Comparison of ENCODE assay signal across 17 cellular contexts in the genomic region with DNA sequence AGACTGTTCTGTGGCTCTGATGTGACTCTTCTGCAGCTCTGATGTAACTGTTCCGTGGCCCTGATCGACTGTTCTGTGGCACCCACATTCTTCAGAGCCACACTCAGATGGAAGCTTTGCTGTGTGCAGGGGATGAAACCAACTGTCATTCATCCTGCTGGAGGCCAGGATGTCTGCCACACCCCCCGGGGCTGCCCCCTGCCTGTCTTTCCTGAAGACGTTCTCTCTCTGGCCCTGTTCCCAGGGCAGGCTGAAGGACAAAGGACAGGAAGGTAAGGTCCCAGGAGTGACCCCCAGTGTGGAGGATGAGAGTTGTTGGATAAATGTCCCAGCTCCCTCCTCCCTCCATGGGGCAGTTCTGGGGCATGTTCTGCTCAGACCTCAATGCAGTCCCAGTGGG. TPM values are rescaled to one million over a fixed set of nuclear protein-coding genes. Genes with fewer than 3 reads are reported as not detected.
DNase-seq lines count a peak whose midpoint lies in the region; ATAC-seq and TF ChIP-seq lines count a peak whose summit lies in the region.
"Had no signal": no experiment of that assay in that cellular context is flagged by ENCODE, and none has a peak within 500 bp of the region (broad histone marks: within the 10 kb centered on the region; RNA-seq: fewer than 3 reads in every experiment).

No MANE protein-coding gene starts in this region.

- H2AK5ac ChIP-seq in neuronal stem cell (ENCODE audit: low read depth, low read length): peak overlapping the region; percentile 61

- H3K36me3 ChIP-seq in CD4-positive, CD25-positive, alpha-beta regulatory T cell (ENCODE audit: control insufficient read depth, insufficient read depth, low read length): no peaks in the 10 kb centered on the region
- H3K36me3 ChIP-seq in neuronal stem cell (replicated peaks in 1 of 2; ENCODE audit: control insufficient read depth in 2 of 2, insufficient read depth in 2 of 2, low read length in 2 of 2) (no peaks in the 10 kb centered on the region), heart right ventricle (no peaks in the 10 kb centered on the region)

- intact Hi-C loops in heart right ventricle (cut with DNase I): loop anchor here in 1 of 10 donors (10.0 kb wide), 1 partner anchor 53 kb away; no protein-coding TSS in a partner anchor

- no peak overlapping the region for H4K91ac ChIP-seq in neuronal stem cell (ENCODE audit: low read depth, low read length, poor library complexity)

- no peak overlapping the region for H3K4me3 Mint-ChIP-seq in CD4-positive, CD25-positive, alpha-beta regulatory T cell
- H3K4me3 Mint-ChIP-seq: H9, IgD-negative memory B cell had no signal

- H3K27ac ChIP-seq in CD4-positive, CD25-positive, alpha-beta regulatory T cell (ENCODE audit: insufficient read depth, low read length, poor library complexity, severe bottlenecking): no peak overlapping the region
- H3K27ac ChIP-seq in neuronal stem cell (replicated peaks; ENCODE audit: low read length) (no peak overlapping the region), heart right ventricle (no peak overlapping the region)

- no peak overlapping the region for H3K23ac ChIP-seq in neuronal stem cell (ENCODE audit: low read depth, low read length, poor library complexity)

- H2AFZ ChIP-seq in neuronal stem cell (ENCODE audit: low read length): no peak overlapping the region

- H2BK15ac ChIP-seq in neuronal stem cell (ENCODE audit: low read length): no peak overlapping the region

- H3K9me3 Mint-ChIP-seq in CD4-positive, CD25-positive, alpha-beta regulatory T cell: peaks cover 0 to 3% (median 0%) of the 10 kb centered on the region in 7 donors

- H3K27me3 ChIP-seq in CD4-positive, CD25-positive, alpha-beta regulatory T cell (ENCODE audit: control insufficient read depth, insufficient read depth, low read length): no peaks in the 10 kb centered on the region
- H3K27me3 ChIP-seq in neuronal stem cell (ENCODE audit: control insufficient read depth in 3 of 3, insufficient read depth in 3 of 3, low read depth in 1 of 3, low read length in 3 of 3) (peaks cover 0 to 12% (median 0%) of the 10 kb centered on the region in 3 experiments), heart right ventricle (no peaks in the 10 kb centered on the region)

- H3K27me3 Mint-ChIP-seq in CD4-positive, CD25-positive, alpha-beta regulatory T cell: peaks cover 5% of the 10 kb centered on the region

- H3K4me1 Mint-ChIP-seq in CD4-positive, CD25-positive, alpha-beta regulatory T cell: peaks cover 0 to 13% (median 6%) of the 10 kb centered on the region in 4 donors

- H3K9ac ChIP-seq in neuronal stem cell (ENCODE audit: low read depth, low read length, poor library complexity): no peak overlapping the region

- WGBS in neuronal stem cell (ENCODE audit: extremely low coverage in 2 of 2, insufficient read length in 2 of 2, insufficient replicate concordance in 1 of 2), 2 donors: no CpG with 5 or more reads among the region's 4 CpGs
- WGBS in heart right ventricle, 2 donors: 51 to 54% methylated on average over 4 of the region's 4 CpGs

- H3K14ac ChIP-seq in neuronal stem cell (ENCODE audit: low read length): no peak overlapping the region

- no peaks in the 10 kb centered on the region for H3K79me1 ChIP-seq in neuronal stem cell (ENCODE audit: low read depth, low read length)

- H3K4me1 ChIP-seq in CD4-positive, CD25-positive, alpha-beta regulatory T cell (ENCODE audit: control insufficient read depth, insufficient read depth, low read length, poor library complexity, severe bottlenecking): no peaks in the 10 kb centered on the region
- H3K4me1 ChIP-seq in neuronal stem cell (ENCODE audit: control insufficient read depth in 2 of 2, insufficient read depth in 1 of 2, low read depth in 1 of 2, low read length in 2 of 2): peaks cover 6 to 11% of the 10 kb centered on the region in 2 donors
- peaks cover 3 to 19% (median 9%) of the 10 kb centered on the region in 9 donors for H3K4me1 ChIP-seq in heart right ventricle

- H3K36me3 Mint-ChIP-seq in CD4-positive, CD25-positive, alpha-beta regulatory T cell: peaks cover 3% of the 10 kb centered on the region

- H3K4me2 ChIP-seq in neuronal stem cell (ENCODE audit: insufficient read depth, low read length, poor library complexity, severe bottlenecking): no peak overlapping the region

- no peak overlapping the region for H2BK120ac ChIP-seq in neuronal stem cell (ENCODE audit: low read depth, low read length)

- ATAC-seq in CD4-positive, CD25-positive, alpha-beta regulatory T cell (ENCODE audit: low read depth in 2 of 2): no peak
- ATAC-seq in heart right ventricle: no peak

- peak overlapping the region in 2 of 3 donors; percentile 21 to 76 for H3K27ac Mint-ChIP-seq in CD4-positive, CD25-positive, alpha-beta regulatory T cell
- H3K27ac Mint-ChIP-seq: H9, IgD-negative memory B cell had no signal

- no peak overlapping the region for H2BK12ac ChIP-seq in neuronal stem cell (ENCODE audit: low read length)

- no peak overlapping the region for H3K4me3 ChIP-seq in CD4-positive, CD25-positive, alpha-beta regulatory T cell (ENCODE audit: low read depth, low read length)
- H3K4me3 ChIP-seq in neuronal stem cell (ENCODE audit: low read length in 2 of 2) (no peak overlapping the region), heart right ventricle (no peak overlapping the region)

- no peaks in the 10 kb centered on the region for H3K9me3 ChIP-seq in CD4-positive, CD25-positive, alpha-beta regulatory T cell (ENCODE audit: control insufficient read depth in 2 of 2, low read length in 2 of 2)
- H3K9me3 ChIP-seq in neuronal stem cell (replicated peaks in 1 of 2; ENCODE audit: control insufficient read depth in 2 of 2, insufficient read depth in 1 of 2, low read depth in 1 of 2, low read length in 2 of 2) (peaks cover 0 to 6% of the 10 kb centered on the region in 2 donors), heart right ventricle (no peaks in the 10 kb centered on the region)

- no peak for TF ChIP-seq CTCF in heart right ventricle (IDR thresholded peaks at IDR 0.05)

- H3K18ac ChIP-seq in neuronal stem cell (ENCODE audit: low read length): no peak overlapping the region

- no peak overlapping the region for H2BK5ac ChIP-seq in neuronal stem cell (ENCODE audit: low read length)

- DNase-seq in CD4-positive, CD25-positive, alpha-beta regulatory T cell: no peak
- DNase-seq in NCI-H69 (lab: John Stamatoyannopoulos, UW): peak; percentile 45
- peak; percentile 13 for DNase-seq in iris pigment epithelial cell (ENCODE audit: low read depth)
- no peak for DNase-seq in neuronal stem cell (ENCODE audit: low spot score)
- DNase-seq in pons (ENCODE audit: low spot score): no peak
- DNase-seq in activated gamma-delta T cell treated with Interleukin-2 at 50 U/mL for 16 hours: no peak
- DNase-seq in HK-2 (ENCODE audit: unreplicated experiment): no peak
- DNase-seq in heart right ventricle: no peak
- DNase-seq: C1 segment of cervical spinal cord, DMS153, H9, NCI-H1417, NCI-H2029 treated with DMSO at 0.1 percent for 48 hours, NCI-H524 had no signal

- H3K4ac ChIP-seq in neuronal stem cell (ENCODE audit: low read length): no peak overlapping the region

- H4K8ac ChIP-seq in neuronal stem cell (ENCODE audit: low read depth, low read length): no peak overlapping the region

RNA-seq across cellular contexts. Expression of a gene that starts 29.4 kb away (rescaled TPM):
- total RNA-seq in CD4-positive, CD25-positive, alpha-beta regulatory T cell: 0.35 TPM
- under 1 TPM in 3 of 4 donors, not detected in 1; 0.05 to 0.10 (median 0.05) TPM for polyA plus RNA-seq in CD4-positive, CD25-positive, alpha-beta regulatory T cell
- not detected for polyA plus RNA-seq in neuronal stem cell (2013, experiment 1 of 2)
- polyA plus RNA-seq in neuronal stem cell (2013, experiment 2 of 2): not detected
- under 1 TPM in 3 of 10 donors, not detected in 7; 0.13 to 0.31 (median 0.25) TPM for total RNA-seq in heart right ventricle
- not detected for polyA plus RNA-seq in heart right ventricle
- total RNA-seq: A172, H9, LHCN-M2 had no signal

RNA-seq across cellular contexts. Expression of a gene that starts 31.6 kb away (rescaled TPM):
- 107 TPM for total RNA-seq in CD4-positive, CD25-positive, alpha-beta regulatory T cell
- polyA plus RNA-seq in CD4-positive, CD25-positive, alpha-beta regulatory T cell: 1 to 10 TPM; 2.4 to 8.0 (median 5.2) TPM
- 11.2 TPM for polyA plus RNA-seq in neuronal stem cell (2013, experiment 1 of 2)
- 11.2 TPM for polyA plus RNA-seq in neuronal stem cell (2013, experiment 2 of 2)
- 10 to 100 TPM in 2 of 10 donors, 1 to 10 TPM in 8; 3.8 to 15.2 (median 6.6) TPM for total RNA-seq in heart right ventricle
- polyA plus RNA-seq in heart right ventricle: 1 to 10 TPM; 1.3 to 1.9 TPM

Comparison
In these comparisons a context has a peak if more than half of its experiments do, and no peak if none do; other contexts are left out.
1. DNase-seq: peak in NCI-H69 (single experiment) and iris pigment epithelial cell (single experiment); none in CD4-positive, CD25-positive, alpha-beta regulatory T cell (0 of 3), neuronal stem cell (single experiment), pons (single experiment), activated gamma-delta T cell treated with Interleukin-2 at 50 U/mL for 16 hours (single experiment), HK-2 (single experiment) and heart right ventricle (0 of 2).